In the genomic region with DNA sequence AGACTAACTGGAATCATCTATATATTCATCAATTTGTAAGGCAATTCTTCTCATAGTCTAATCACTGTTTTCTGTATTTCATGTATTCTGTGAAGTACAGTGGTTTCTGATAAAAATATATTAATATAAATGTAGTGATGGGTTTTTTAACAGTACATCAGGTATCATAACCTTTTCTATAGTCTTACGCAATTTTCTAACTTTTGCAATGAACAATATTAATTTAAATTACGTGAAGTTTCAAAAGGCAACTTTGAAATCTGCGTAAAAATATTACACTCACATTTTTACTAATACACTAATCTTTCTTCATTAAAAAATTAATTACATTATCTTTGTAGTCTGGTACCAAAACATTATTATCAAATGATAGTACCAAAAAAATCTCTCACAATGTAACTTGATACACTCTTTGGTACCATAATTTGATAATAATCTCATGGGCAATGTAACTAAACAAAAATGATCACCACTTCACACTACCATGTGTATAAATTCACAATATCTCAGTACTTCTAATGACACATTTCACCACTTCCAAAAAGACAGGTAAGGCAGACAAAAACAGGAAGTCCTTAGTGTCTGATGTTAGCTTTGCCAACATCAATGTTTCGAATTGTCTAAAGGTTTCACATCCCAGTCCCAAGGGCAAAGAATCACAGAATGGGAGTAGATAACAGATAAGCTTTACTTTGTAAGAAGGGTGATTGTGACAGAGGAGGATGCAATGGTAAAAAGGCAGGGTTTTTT, we compare ENCODE assay signal across 10 cellular contexts. TPM values are rescaled to one million over a fixed set of nuclear protein-coding genes. Genes with fewer than 3 reads are reported as not detected.
DNase-seq lines count a peak whose midpoint lies in the region; ATAC-seq and TF ChIP-seq lines count a peak whose summit lies in the region.
"Had no signal": no experiment of that assay in that cellular context is flagged by ENCODE, and none has a peak within 500 bp of the region (broad histone marks: within the 10 kb centered on the region; RNA-seq: fewer than 3 reads in every experiment).

No MANE protein-coding gene starts in this region.

- peaks cover 31% of the 10 kb centered on the region for H3K4me1 ChIP-seq in ACC112 (ENCODE audit: control insufficient read depth, insufficient read depth, low read length, unreplicated experiment)

- peak overlapping the region; percentile 80 for H3K27ac Mint-ChIP-seq in activated CD8-positive, alpha-beta T cell treated with anti-CD3 and anti-CD28 coated beads, Interleukin-2, amount 10 ng/mL, durations not matched to agents 7 days and 5 days

- peak overlapping the region; percentile 53 for H2AFZ ChIP-seq in ACC112 (ENCODE audit: low read length, unreplicated experiment)

- DNase-seq in activated CD8-positive, alpha-beta T cell treated with anti-CD3 and anti-CD28 coated beads, Interleukin-2, amount 10 ng/mL, durations not matched to agents 7 days and 5 days: no peak
- no peak for DNase-seq in GM20000 (ENCODE audit: low spot score)
- DNase-seq in KG1 (lab: John Stamatoyannopoulos, UW): no peak
- DNase-seq: NCI-H1092 had no signal

- H3K27me3 Mint-ChIP-seq in activated CD8-positive, alpha-beta T cell treated with anti-CD3 and anti-CD28 coated beads, Interleukin-2, amount 10 ng/mL, durations not matched to agents 7 days and 5 days (ENCODE audit: low read depth): no peaks in the 10 kb centered on the region

- no peak for TF ChIP-seq CTCF in GM20000 (IDR thresholded peaks at IDR 0.05; ENCODE audit: extremely low read depth, missing control alignments)

- H3K27me3 ChIP-seq in ACC112 (ENCODE audit: insufficient read depth, low read length): no peaks in the 10 kb centered on the region

- no peak overlapping the region for H3K4me3 Mint-ChIP-seq in activated CD8-positive, alpha-beta T cell treated with anti-CD3 and anti-CD28 coated beads, Interleukin-2, amount 10 ng/mL, durations not matched to agents 7 days and 5 days

- no peaks in the 10 kb centered on the region for H3K79me2 ChIP-seq in ACC112 (ENCODE audit: control insufficient read depth, insufficient read depth, low read length, unreplicated experiment)

- POLR2A ChIA-PET in activated CD8-positive, alpha-beta T cell treated with anti-CD3 and anti-CD28 coated beads, Interleukin-2, amount 10 ng/mL, durations not matched to agents 7 days and 5 days (lab: Charles Lee): no interaction called here

- no peaks in the 10 kb centered on the region for H3K9me3 Mint-ChIP-seq in activated CD8-positive, alpha-beta T cell treated with anti-CD3 and anti-CD28 coated beads, Interleukin-2, amount 10 ng/mL, durations not matched to agents 7 days and 5 days (ENCODE audit: insufficient read depth)

- CTCF ChIA-PET in activated CD8-positive, alpha-beta T cell treated with anti-CD3 and anti-CD28 coated beads, Interleukin-2, amount 10 ng/mL, durations not matched to agents 7 days and 5 days (lab: Charles Lee): interaction anchor here (1.0 to 1.1 kb wide), 2 partner anchors 32 to 33 kb away, joined by 3 to 4 read pairs; no protein-coding TSS in a partner anchor

- H3K4me3 ChIP-seq in ACC112 (ENCODE audit: low read depth, low read length): no peak overlapping the region

- H3K36me3 Mint-ChIP-seq in activated CD8-positive, alpha-beta T cell treated with anti-CD3 and anti-CD28 coated beads, Interleukin-2, amount 10 ng/mL, durations not matched to agents 7 days and 5 days (ENCODE audit: low read depth): no peaks in the 10 kb centered on the region

- H3K4me1 Mint-ChIP-seq in activated CD8-positive, alpha-beta T cell treated with anti-CD3 and anti-CD28 coated beads, Interleukin-2, amount 10 ng/mL, durations not matched to agents 7 days and 5 days (ENCODE audit: low read depth): peaks cover 17% of the 10 kb centered on the region

- no peak overlapping the region for H3K27ac ChIP-seq in ACC112 (ENCODE audit: low read depth, low read length)

- no peaks in the 10 kb centered on the region for H3K36me3 ChIP-seq in ACC112 (ENCODE audit: insufficient read depth, low read length)

- ATAC-seq in GM18909 (IDR thresholded peaks at IDR 0.05; ENCODE audit: poor library complexity, unreplicated experiment) (peak; percentile 68), HG03045 (IDR thresholded peaks at IDR 0.05; ENCODE audit: unreplicated experiment) (peak; percentile 34), HG02970 (IDR thresholded peaks at IDR 0.05; ENCODE audit: low FRiP score, unreplicated experiment) (no peak), HG03354 (IDR thresholded peaks at IDR 0.05; ENCODE audit: poor library complexity, severe bottlenecking, unreplicated experiment) (no peak)
- ATAC-seq in activated CD8-positive, alpha-beta T cell treated with anti-CD3 and anti-CD28 coated beads, Interleukin-2, amount 10 ng/mL, durations not matched to agents 7 days and 5 days: peak; percentile 40

RNA-seq across cellular contexts. Expression of a gene that starts 8.7 kb away (rescaled TPM):
- under 1 TPM in 1 of 2 experiments, not detected in 1; 0.16 TPM for total RNA-seq in activated CD8-positive, alpha-beta T cell treated with anti-CD3 and anti-CD28 coated beads, Interleukin-2, amount 10 ng/mL, durations not matched to agents 7 days and 5 days
- total RNA-seq: endothelial cell of umbilical vein had no signal

RNA-seq across cellular contexts. Expression of a gene that starts 8.8 kb away (rescaled TPM):
- 1 to 10 TPM; 8.9 to 9.7 TPM for total RNA-seq in activated CD8-positive, alpha-beta T cell treated with anti-CD3 and anti-CD28 coated beads, Interleukin-2, amount 10 ng/mL, durations not matched to agents 7 days and 5 days

Comparison
In these comparisons a context has a peak if more than half of its experiments do, and no peak if none do; other contexts are left out.
1. ATAC-seq: peak in GM18909 (single experiment), HG03045 (single experiment) and activated CD8-positive, alpha-beta T cell treated with anti-CD3 and anti-CD28 coated beads, Interleukin-2, amount 10 ng/mL, durations not matched to agents 7 days and 5 days (single experiment); none in HG02970 (single experiment) and HG03354 (single experiment).